Comparison of ENCODE assay signal across 28 cellular contexts in genomic region chr18:23889907-23890306, GRCh38.
"Had no signal": no experiment of that assay in that cellular context is flagged by ENCODE, and none has a peak within 500 bp of the region (broad histone marks: within the 10 kb centered on the region; RNA-seq: fewer than 3 reads in every experiment).

No MANE protein-coding gene starts in this region.

- ATAC-seq: activated CD8-positive, alpha-beta memory T cell treated with anti-CD3 and anti-CD28 coated beads, Interleukin-2, amount 10 ng/mL, durations not matched to agents 7 days and 5 days; activated CD8-positive, alpha-beta T cell treated with anti-CD3 and anti-CD28 coated beads, Interleukin-2, amount 10 ng/mL, durations not matched to agents 7 days and 5 days; activated naive CD8-positive, alpha-beta T cell treated with anti-CD3 and anti-CD28 coated beads, Interleukin-2, amount 50 U/mL, for 24 hours had no signal

- H3K36me3 ChIP-seq: ascending aorta, cardiac muscle cell had no signal

- H3K27me3 ChIP-seq: ascending aorta, cardiac muscle cell had no signal

- DNase-seq: activated B cell treated with CpG ODN at 0.5 μM for 24 hours; activated CD4-positive, alpha-beta memory T cell treated with anti-CD3 and anti-CD28 coated beads, Interleukin-2, amount 10 ng/mL, durations not matched to agents 7 days and 5 days; activated CD4-positive, alpha-beta T cell treated with anti-CD3 and anti-CD28 coated beads for 4 hours; activated CD4-positive, alpha-beta T cell treated with anti-CD3 and anti-CD28 coated beads, Interleukin-2, amount 10 ng/mL, durations not matched to agents 24 days and 14 days; activated CD4-positive, alpha-beta T cell treated with anti-CD3 and anti-CD28 coated beads, Interleukin-2, amount 50 U/mL, for 1 hour; activated CD4-positive, alpha-beta T cell treated with anti-CD3 and anti-CD28 coated beads, Interleukin-2, amount 50 U/mL, for 48 hours; activated CD4-positive, CD25-positive, alpha-beta regulatory T cell treated with anti-CD3 and anti-CD28 coated beads, Interleukin-2, amount 50 U/mL, for 72 hours; activated CD8-positive, alpha-beta memory T cell treated with anti-CD3 and anti-CD28 coated beads for 24 hours; activated CD8-positive, alpha-beta memory T cell treated with anti-CD3 and anti-CD28 coated beads, Interleukin-2, amount 10 ng/mL, durations not matched to agents 7 days and 5 days; activated CD8-positive, alpha-beta memory T cell treated with anti-CD3 and anti-CD28 coated beads, Interleukin-2, amount 50 U/mL, for 48 hours; activated CD8-positive, alpha-beta T cell treated with anti-CD3 and anti-CD28 coated beads, Interleukin-2, amount 10 ng/mL, durations not matched to agents 7 days and 5 days; activated effector memory CD4-positive, alpha-beta T cell treated with Interleukin-2 at 50 U/mL for 16 hours; activated gamma-delta T cell; activated naive CD4-positive, alpha-beta T cell treated with anti-CD3 and anti-CD28 coated beads, Interleukin-2, amount 10 ng/mL, durations not matched to agents 7 days and 5 days; activated naive CD4-positive, alpha-beta T cell treated with Interleukin-2 at 50 U/mL for 16 hours; activated naive CD8-positive, alpha-beta T cell treated with anti-CD3 and anti-CD28 coated beads, Interleukin-2, amount 10 ng/mL, durations not matched to agents 7 days and 5 days; activated naive CD8-positive, alpha-beta T cell treated with anti-CD3 and anti-CD28 coated beads, Interleukin-2, amount 50 U/mL, for 24 hours; activated T-cell treated with anti-CD3 and anti-CD28 coated beads, Interleukin-2, amount 50 U/mL, for 24 hours; activated T-cell treated with anti-CD3 and anti-CD28 coated beads, Interleukin-2, amount 50 U/mL, for 48 hours; amygdala; anterior cingulate cortex; central memory CD4-positive, alpha-beta T cell; T-helper 1 cell; T-helper 2 cell; T-helper 9 cell had no signal

- H3K4me3 ChIP-seq: ascending aorta, cardiac muscle cell had no signal

- H3K9me3 ChIP-seq: ascending aorta had no signal

- H3K27ac ChIP-seq: ascending aorta, cardiac muscle cell, VCaP had no signal
